8 cellular contexts compared by ENCODE assay signal in the genomic region with DNA sequence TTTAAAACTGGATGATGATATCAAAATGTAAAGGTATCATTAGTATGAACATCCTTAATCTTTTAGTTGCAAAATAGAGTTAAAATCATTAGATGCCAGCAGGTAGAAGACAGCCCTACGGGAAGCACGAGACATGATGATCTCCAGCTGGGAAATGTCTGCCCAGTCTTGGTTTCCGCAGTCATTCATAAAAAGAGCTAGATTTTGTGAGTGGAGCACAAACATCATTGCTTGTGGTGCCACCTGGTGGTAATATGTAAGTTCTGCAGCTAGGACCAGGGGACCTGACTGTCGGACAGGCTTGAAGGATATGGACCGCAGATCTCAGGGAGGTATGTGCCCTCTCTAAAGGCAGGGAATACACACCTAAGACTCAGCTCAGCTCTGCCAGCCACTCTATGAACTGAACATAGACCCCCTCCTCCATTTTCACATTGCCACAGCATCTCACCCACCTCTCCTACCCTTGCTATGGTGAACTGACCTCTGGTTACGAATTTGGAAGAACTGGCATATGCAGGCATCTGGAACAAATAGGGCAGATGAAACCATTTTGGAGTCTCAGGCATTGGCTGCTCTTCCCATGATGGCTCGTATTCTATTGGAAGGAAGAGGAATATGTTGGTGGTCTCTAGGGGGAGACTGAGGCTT. TPM values are rescaled to one million over a fixed set of nuclear protein-coding genes. Genes with fewer than 3 reads are reported as not detected.
DNase-seq lines count a peak whose midpoint lies in the region; ATAC-seq, FAIRE-seq and TF ChIP-seq lines count a peak whose summit lies in the region.

No MANE protein-coding gene starts in this region.

- H3K4me1 ChIP-seq in H1 (replicated peaks in 1 of 4; ENCODE audit: control insufficient read depth in 3 of 4, insufficient read depth in 4 of 4, low read length in 3 of 4) (peaks cover 0 to 7% (median under 1%) of the 10 kb centered on the region in 4 experiments; a peak in 2 of 7 replicates), mesendoderm (ENCODE audit: control insufficient read depth, low read depth, low read length) (no peaks in the 10 kb centered on the region), testis (no peaks in the 10 kb centered on the region)

- DNase-seq in GM12865 (ENCODE audit: low read depth) (peak; percentile 86), HUDEP-2 (lab: John Stamatoyannopoulos, UW; ENCODE audit: unreplicated experiment in 76 of 76) (peak in 57 of 76 experiments; percentile 3 to 74 (median 36)), NCI-H82 (lab: John Stamatoyannopoulos, UW) (peak; percentile 90), H1 (ENCODE audit: low read depth in 1 of 2, low spot score in 2 of 2) (peak in 1 of 2 experiments; percentile 67), mesendoderm (peak; percentile 77), testis (peak; percentile 84)
- DNase-seq in activated CD4-positive, alpha-beta T cell treated with anti-CD3 and anti-CD28 coated beads, Interleukin-2, amount 50 U/mL, for 48 hours = peak; percentile 67 to 74

- no peak for TF ChIP-seq EP300 in H1 (IDR thresholded peaks at IDR 0.05; ENCODE audit: borderline replicate concordance in 1 of 2, low read depth in 2 of 2, low read length in 2 of 2)

- peak; percentile 80 to 87 for TF ChIP-seq RAD21 in H1 (IDR thresholded peaks at IDR 0.05 in 1 of 2, conservative IDR thresholded peaks at IDR 0.05 in 1 of 2; ENCODE audit: low read depth in 2 of 2, low read length in 2 of 2)

- intact Hi-C loops in testis (cut with DNase I; ENCODE audit: low total_unique reads) = loop anchor here (5.0 to 10.0 kb wide), 2 partner anchors 175 to 278 kb away; a partner anchor contains a TSS

- no peak overlapping the region for H2BK20ac ChIP-seq in H1 (ENCODE audit: low read length)

- H3K23me2 ChIP-seq in H1 (ENCODE audit: low read depth, low read length) = peaks cover 8% of the 10 kb centered on the region; the same call in 1 of the 2 replicates

- peaks cover 8 to 30% (median 27%) of the 10 kb centered on the region in 4 experiments for H3K27me3 ChIP-seq in H1 (replicated peaks in 1 of 4; ENCODE audit: control insufficient read depth in 3 of 4, extremely low read depth in 1 of 4, insufficient read depth in 3 of 4, low read length in 3 of 4)
- H3K27me3 ChIP-seq in mesendoderm (ENCODE audit: insufficient read depth, low read length, poor library complexity) = peaks cover 5% of the 10 kb centered on the region
- no peaks in the 10 kb centered on the region for H3K27me3 ChIP-seq in testis

- ATAC-seq in GM19455 (IDR thresholded peaks at IDR 0.05; ENCODE audit: unreplicated experiment) = no peak

- H3K4ac ChIP-seq in H1 (replicated peaks; ENCODE audit: insufficient read length, low read depth, low read length) (no peak overlapping the region), mesendoderm (ENCODE audit: low read depth, low read length) (no peak overlapping the region)

- H2BK5ac ChIP-seq in H1 (ENCODE audit: low read depth, low read length) = no peak overlapping the region
- no peak overlapping the region for H2BK5ac ChIP-seq in mesendoderm (ENCODE audit: low read length)

- no peak overlapping the region for H3K14ac ChIP-seq in H1 (ENCODE audit: insufficient read length)

- H3K9ac ChIP-seq in H1 (replicated peaks in 1 of 4; ENCODE audit: extremely low read depth in 1 of 4, low read depth in 3 of 4, low read length in 3 of 4) = no peak overlapping the region
- no peak overlapping the region for H3K9ac ChIP-seq in mesendoderm (ENCODE audit: low read length)

- peak; percentile 77 for TF ChIP-seq CTCF in GM12865 (IDR thresholded peaks at IDR 0.05; ENCODE audit: insufficient read depth, low read depth, low read length, missing control alignments)
- TF ChIP-seq CTCF in H1 (IDR thresholded peaks at IDR 0.05; ENCODE audit: control extremely low read depth in 1 of 3, insufficient read depth in 1 of 3, low read depth in 1 of 3, low read length in 3 of 3) = peak; percentile 69 to 90 (median 87)
- peak; percentile 79 to 92 (median 82) for TF ChIP-seq CTCF in testis (IDR thresholded peaks at IDR 0.05)

- no peaks in the 10 kb centered on the region for H3K9me3 ChIP-seq in H1 (ENCODE audit: insufficient read depth in 2 of 2, low read depth in 1 of 2, low read length in 1 of 2)
- no peaks in the 10 kb centered on the region for H3K9me3 ChIP-seq in testis

- 43% methylated on average over 7 of the region's 7 CpGs; no CpG with 5 or more reads in 1 of the 2 experiments for WGBS in H1 (ENCODE audit: extremely low coverage in 1 of 2, insufficient coverage in 1 of 2, insufficient read length in 1 of 2, insufficient replicate concordance in 2 of 2, low coverage in 1 of 2, low lambda C conversion rate in 2 of 2, missing lambda C conversion rate in 1 of 2), 2 experiments
- no CpG with 5 or more reads among the region's 7 CpGs for WGBS in mesendoderm (ENCODE audit: extremely low coverage, insufficient coverage, low lambda C conversion rate)
- 31% methylated on average over 7 of the region's 7 CpGs for WGBS in testis, 2 donors

- H2BK120ac ChIP-seq in H1 (replicated peaks; ENCODE audit: low read depth, low read length) (no peak overlapping the region), mesendoderm (ENCODE audit: low read depth, low read length) (no peak overlapping the region)

- H2BK15ac ChIP-seq in H1 (ENCODE audit: low read length) (no peak overlapping the region), mesendoderm (replicated peaks; ENCODE audit: low read depth) (no peak overlapping the region)

- H3K18ac ChIP-seq in H1 (ENCODE audit: extremely low read depth, low read length) (no peak overlapping the region), mesendoderm (ENCODE audit: low read length) (no peak overlapping the region)

- H3K27ac ChIP-seq in H1 (ENCODE audit: low read depth, low read length) = no peak overlapping the region
- H3K27ac ChIP-seq in mesendoderm (ENCODE audit: low read depth, low read length) = no peak overlapping the region
- no peak overlapping the region for H3K27ac ChIP-seq in testis

- H4K8ac ChIP-seq in H1 (ENCODE audit: extremely low read depth, insufficient read depth, low read length) = no peak overlapping the region
- H4K8ac ChIP-seq in mesendoderm (ENCODE audit: low read depth, low read length) = no peak overlapping the region

- POLR2A ChIA-PET in H1 (lab: Charles Lee; ENCODE audit: partially characterized antibody) = interaction anchor here (1.2 kb wide), 1 partner anchor 12 kb away, joined by 3 read pairs; no protein-coding TSS in a partner anchor

- no peak for FAIRE-seq in H1 (lab: Jason Lieb, UNC)

- no peak overlapping the region for H3K4me3 ChIP-seq in GM12865 (ENCODE audit: low read depth, low read length)
- H3K4me3 ChIP-seq in H1 (ENCODE audit: extremely low read depth in 1 of 4, insufficient read depth in 2 of 4, low read depth in 3 of 4, low read length in 4 of 4) = no peak overlapping the region
- no peak overlapping the region for H3K4me3 ChIP-seq in mesendoderm (ENCODE audit: low read length)
- no peak overlapping the region for H3K4me3 ChIP-seq in testis

- H2AFZ ChIP-seq in H1 (ENCODE audit: low read length) = no peak overlapping the region

- H3K4me2 ChIP-seq in H1 (ENCODE audit: insufficient read depth in 1 of 2, low read depth in 2 of 2, low read length in 2 of 2) (no peak overlapping the region), mesendoderm (ENCODE audit: low read length) (no peak overlapping the region)

- no peak overlapping the region for H2AK5ac ChIP-seq in H1 (ENCODE audit: low read depth, low read length)
- no peak overlapping the region for H2AK5ac ChIP-seq in mesendoderm (ENCODE audit: low read length)

- CTCF ChIA-PET in H1 (lab: Charles Lee; ENCODE audit: partially characterized antibody) = interaction anchor here (0.6 to 12.9 kb wide), 70 partner anchors 9 to 424 kb away, joined by 3 to 180 read pairs (median 6); a partner anchor contains a TSS

- no peak overlapping the region for H2BK12ac ChIP-seq in H1 (ENCODE audit: low read depth, low read length)

- no peaks in the 10 kb centered on the region for H4K20me1 ChIP-seq in H1 (replicated peaks in 1 of 2; ENCODE audit: control insufficient read depth in 1 of 2, insufficient read depth in 2 of 2, low read length in 2 of 2)

- no peak overlapping the region for H3K56ac ChIP-seq in H1 (replicated peaks; ENCODE audit: insufficient read length, low read depth, low read length)
- no peak overlapping the region for H3K56ac ChIP-seq in mesendoderm (ENCODE audit: low read length)

- H4K91ac ChIP-seq in H1 (replicated peaks; ENCODE audit: insufficient read length, low read length) = no peak overlapping the region

- H3K36me3 ChIP-seq in H1 (ENCODE audit: control insufficient read depth in 2 of 4, insufficient read depth in 4 of 4, low read length in 3 of 4) (no peaks in the 10 kb centered on the region), mesendoderm (ENCODE audit: control insufficient read depth, insufficient read depth, low read length) (no peaks in the 10 kb centered on the region), testis (ENCODE audit: low read depth, missing control alignments) (no peaks in the 10 kb centered on the region)

- TF ChIP-seq POLR2A in H1 (IDR thresholded peaks at IDR 0.05; ENCODE audit: control extremely low read depth in 1 of 2, low read depth in 2 of 2, low read length in 2 of 2) (no peak), testis (IDR thresholded peaks at IDR 0.05) (no peak)

- H3K79me1 ChIP-seq in H1 (ENCODE audit: low read depth, low read length) (no peaks in the 10 kb centered on the region), mesendoderm (ENCODE audit: low read length) (no peaks in the 10 kb centered on the region)

- H4K5ac ChIP-seq in H1 (ENCODE audit: insufficient read length, low read depth, low read length) (no peak overlapping the region), mesendoderm (ENCODE audit: low read length) (no peak overlapping the region)

- H3K79me2 ChIP-seq in H1 (ENCODE audit: control insufficient read depth in 1 of 2, insufficient read depth in 2 of 2, low read length in 2 of 2) = no peaks in the 10 kb centered on the region
- no peaks in the 10 kb centered on the region for H3K79me2 ChIP-seq in mesendoderm (ENCODE audit: control insufficient read depth, insufficient read depth, low read length)

- no peak overlapping the region for H3K23ac ChIP-seq in H1 (ENCODE audit: insufficient read length)
- no peak overlapping the region for H3K23ac ChIP-seq in mesendoderm (ENCODE audit: low read length)

RNA-seq across cellular contexts. Expression of a gene that starts 9.2 kb away (rescaled TPM):
- total RNA-seq in H1 (2021; fragmentation: NEBNext Ultra II Directional; extraction: Animal tissue kit (Norgen Biotek cat#: 25700)) = not detected in 2 replicates
- 0.47 and 0.53 TPM in 2 replicates for polyA plus RNA-seq in H1 (2011; rRNA removed)
- 0.19 TPM for polyA plus RNA-seq in H1 (2011; cell fraction: cytosol; rRNA removed)
- 0.26 TPM for polyA plus RNA-seq in H1 (2011; cell fraction: nucleus; rRNA removed)
- polyA plus RNA-seq in H1 (2012, experiment 1 of 2) = 0.29 to 0.46 TPM in 2 of 4 replicates, not detected in the others
- 0.25 TPM for polyA plus RNA-seq in H1 (2012, experiment 2 of 2)
- 0.16 TPM for polyA plus RNA-seq in H1 (2013, experiment 1 of 2)
- 0.18 TPM for polyA plus RNA-seq in H1 (2013, experiment 2 of 2)
- polyA minus RNA-seq in H1 (2011; rRNA and poly(A)+ RNA removed) = 0.16 TPM in 1 of 2 replicates, not detected in the other
- polyA minus RNA-seq in H1 (2011; cell fraction: cytosol; rRNA and poly(A)+ RNA removed) = not detected
- polyA minus RNA-seq in H1 (2011; cell fraction: nucleus; rRNA and poly(A)+ RNA removed) = not detected
- polyA plus RNA-seq in mesendoderm (2013, experiment 1 of 2) = 0.42 TPM
- 0.24 TPM for polyA plus RNA-seq in mesendoderm (2013, experiment 2 of 2)
- total RNA-seq in testis = 1 to 10 TPM; 1.1 to 1.3 TPM
- 5.3 TPM for polyA plus RNA-seq in testis (ENCODE audit: insufficient read depth, low read depth, low replicate concordance)

RNA-seq across cellular contexts. Expression of a gene that starts 15.3 kb away (rescaled TPM):
- not detected in 2 replicates for total RNA-seq in H1 (2021; fragmentation: NEBNext Ultra II Directional; extraction: Animal tissue kit (Norgen Biotek cat#: 25700))
- polyA plus RNA-seq in H1 (2011; rRNA removed) (not detected in 2 replicates), testis (ENCODE audit: insufficient read depth, low read depth, low replicate concordance) (not detected)
- not detected for polyA plus RNA-seq in H1 (2011; cell fraction: cytosol; rRNA removed)
- not detected for polyA plus RNA-seq in H1 (2011; cell fraction: nucleus; rRNA removed)
- not detected in 4 replicates for polyA plus RNA-seq in H1 (2012, experiment 1 of 2)
- not detected for polyA plus RNA-seq in H1 (2012, experiment 2 of 2)
- polyA plus RNA-seq in H1 (2013, experiment 1 of 2) = not detected
- not detected for polyA plus RNA-seq in H1 (2013, experiment 2 of 2)
- polyA minus RNA-seq in H1 (2011; rRNA and poly(A)+ RNA removed) = not detected in 2 replicates
- not detected for polyA minus RNA-seq in H1 (2011; cell fraction: cytosol; rRNA and poly(A)+ RNA removed)
- not detected for polyA minus RNA-seq in H1 (2011; cell fraction: nucleus; rRNA and poly(A)+ RNA removed)
- 0.06 TPM for polyA plus RNA-seq in mesendoderm (2013, experiment 1 of 2)
- polyA plus RNA-seq in mesendoderm (2013, experiment 2 of 2) = 0.07 TPM
- not detected for total RNA-seq in testis

RNA-seq across cellular contexts. Expression of a gene that starts 33.7 kb away (rescaled TPM):
- total RNA-seq in H1 (2021; fragmentation: NEBNext Ultra II Directional; extraction: Animal tissue kit (Norgen Biotek cat#: 25700)) = not detected in 2 replicates
- polyA plus RNA-seq in H1 (2011; rRNA removed) (not detected in 2 replicates), testis (ENCODE audit: insufficient read depth, low read depth, low replicate concordance) (0.38 TPM)
- not detected for polyA plus RNA-seq in H1 (2011; cell fraction: cytosol; rRNA removed)
- polyA plus RNA-seq in H1 (2011; cell fraction: nucleus; rRNA removed) = not detected
- polyA plus RNA-seq in H1 (2012, experiment 1 of 2) = not detected in 4 replicates
- not detected for polyA plus RNA-seq in H1 (2012, experiment 2 of 2)
- polyA plus RNA-seq in H1 (2013, experiment 1 of 2) = not detected
- polyA plus RNA-seq in H1 (2013, experiment 2 of 2) = not detected
- polyA minus RNA-seq in H1 (2011; rRNA and poly(A)+ RNA removed) = not detected in 2 replicates
- not detected for polyA minus RNA-seq in H1 (2011; cell fraction: cytosol; rRNA and poly(A)+ RNA removed)
- polyA minus RNA-seq in H1 (2011; cell fraction: nucleus; rRNA and poly(A)+ RNA removed) = not detected
- polyA plus RNA-seq in mesendoderm (2013, experiment 1 of 2) = 0.01 TPM
- polyA plus RNA-seq in mesendoderm (2013, experiment 2 of 2) = 0.13 TPM
- not detected for total RNA-seq in testis

RNA-seq across cellular contexts. Expression of a gene that starts 47.1 kb away (rescaled TPM):
- total RNA-seq in H1 (2021; fragmentation: NEBNext Ultra II Directional; extraction: Animal tissue kit (Norgen Biotek cat#: 25700)) = not detected in 2 replicates
- not detected in 2 replicates for polyA plus RNA-seq in H1 (2011; rRNA removed)
- not detected for polyA plus RNA-seq in H1 (2011; cell fraction: cytosol; rRNA removed)
- not detected for polyA plus RNA-seq in H1 (2011; cell fraction: nucleus; rRNA removed)
- polyA plus RNA-seq in H1 (2012, experiment 1 of 2) = not detected in 4 replicates
- polyA plus RNA-seq in H1 (2012, experiment 2 of 2) = not detected
- polyA plus RNA-seq in H1 (2013, experiment 1 of 2) = not detected
- polyA plus RNA-seq in H1 (2013, experiment 2 of 2) = not detected
- not detected in 2 replicates for polyA minus RNA-seq in H1 (2011; rRNA and poly(A)+ RNA removed)
- not detected for polyA minus RNA-seq in H1 (2011; cell fraction: cytosol; rRNA and poly(A)+ RNA removed)
- polyA minus RNA-seq in H1 (2011; cell fraction: nucleus; rRNA and poly(A)+ RNA removed) = not detected
- polyA plus RNA-seq in mesendoderm (2013, experiment 1 of 2) = not detected
- polyA plus RNA-seq in mesendoderm (2013, experiment 2 of 2) = not detected
- under 1 TPM in 1 of 2 donors, not detected in 1; 0.43 TPM for total RNA-seq in testis
- 0.37 TPM for polyA plus RNA-seq in testis (ENCODE audit: insufficient read depth, low read depth, low replicate concordance)

RNA-seq across cellular contexts. Expression of a gene that starts 57.7 kb away (rescaled TPM):
- not detected in 2 replicates for total RNA-seq in H1 (2021; fragmentation: NEBNext Ultra II Directional; extraction: Animal tissue kit (Norgen Biotek cat#: 25700))
- polyA plus RNA-seq in H1 (2011; rRNA removed) (not detected in 2 replicates), testis (ENCODE audit: insufficient read depth, low read depth, low replicate concordance) (0.41 TPM)
- polyA plus RNA-seq in H1 (2011; cell fraction: cytosol; rRNA removed) = not detected
- not detected for polyA plus RNA-seq in H1 (2011; cell fraction: nucleus; rRNA removed)
- polyA plus RNA-seq in H1 (2012, experiment 1 of 2) = not detected in 4 replicates
- not detected for polyA plus RNA-seq in H1 (2012, experiment 2 of 2)
- polyA plus RNA-seq in H1 (2013, experiment 1 of 2) = not detected
- polyA plus RNA-seq in H1 (2013, experiment 2 of 2) = not detected
- polyA minus RNA-seq in H1 (2011; rRNA and poly(A)+ RNA removed) = not detected in 2 replicates
- polyA minus RNA-seq in H1 (2011; cell fraction: cytosol; rRNA and poly(A)+ RNA removed) = not detected
- not detected for polyA minus RNA-seq in H1 (2011; cell fraction: nucleus; rRNA and poly(A)+ RNA removed)
- not detected for polyA plus RNA-seq in mesendoderm (2013, experiment 1 of 2)
- not detected for polyA plus RNA-seq in mesendoderm (2013, experiment 2 of 2)
- under 1 TPM in 1 of 2 donors, not detected in 1; 0.31 TPM for total RNA-seq in testis
